Comparison of ENCODE assay signal across 1 cellular context in genomic region chr3:16064660-16065414, GRCh38.
A peak's percentile ranks its signal among the peaks of the same experiment; 100 is the strongest.
TF ChIP-seq lines count a peak whose summit lies in the region.

No MANE protein-coding gene starts in this region.

TF ChIP-seq in SK-N-SH, 30 proteins besides CTCF, POLR2A, EP300 and RAD21 (continued from another document):
- TF ChIP-seq REST (IDR thresholded peaks at IDR 0.05; ENCODE audit: low read depth, low read length) (no peak), RFX5 (IDR thresholded peaks at IDR 0.05; ENCODE audit: low read length) (no peak), NFIC (IDR thresholded peaks at IDR 0.05; ENCODE audit: borderline replicate concordance) (peak; percentile 94), SIN3A (IDR thresholded peaks at IDR 0.05; ENCODE audit: borderline replicate concordance, low read depth, low read length) (no peak), TCF12 (IDR thresholded peaks at IDR 0.05) (peak; percentile 84), PBX3 (IDR thresholded peaks at IDR 0.05) (peak; percentile 72), POLR2AphosphoS5 (IDR thresholded peaks at IDR 0.05; ENCODE audit: low read depth, low read length) (peak; percentile 27; the same call in 1 of the 2 replicates), ZBTB33 (IDR thresholded peaks at IDR 0.05; ENCODE audit: borderline replicate concordance, low read depth) (no peak), MEF2A (IDR thresholded peaks at IDR 0.05; ENCODE audit: borderline replicate concordance, low read depth) (0 out of 2 replicates have a peak, but pooled peaks have one; percentile 29), MAX (IDR thresholded peaks at IDR 0.05; ENCODE audit: low read depth) (peak; percentile 91), USF1 (IDR thresholded peaks at IDR 0.05; ENCODE audit: borderline replicate concordance, low read depth) (no peak)
